Comparison of ENCODE assay signal across 8 cellular contexts in genomic region chr13:48094404-48094780, GRCh38. TPM values are rescaled to one million over a fixed set of nuclear protein-coding genes. Genes with fewer than 3 reads are reported as not detected.
DNase-seq lines count a peak whose midpoint lies in the region; ATAC-seq and TF ChIP-seq lines count a peak whose summit lies in the region.

No MANE protein-coding gene starts in this region.

- H3K4me3 Mint-ChIP-seq in activated CD4-positive, alpha-beta memory T cell treated with anti-CD3 and anti-CD28 coated beads for 36 hours, result peak overlapping the region; percentile 97
- H3K4me3 Mint-ChIP-seq in glutamatergic neuron (ENCODE audit: unreplicated experiment), result peak overlapping the region; percentile 94

- H3K36me3 ChIP-seq in trophoblast cell (ENCODE audit: control insufficient read depth in 1 of 2, insufficient read depth in 2 of 2, low read length in 2 of 2), result peaks cover 0 to 2% of the 10 kb centered on the region in 2 experiments

- H2BK12ac ChIP-seq in trophoblast cell (ENCODE audit: low read length), result no peak overlapping the region

- DNase-seq in activated CD4-positive, alpha-beta memory T cell treated with anti-CD3 and anti-CD28 coated beads for 36 hours, result peak; percentile 15
- DNase-seq in glutamatergic neuron, result no peak
- peak in 1 of 2 donors; percentile 21 for DNase-seq in trophoblast cell
- no peak for DNase-seq in activated gamma-delta T cell treated with Interleukin-2 at 50 U/mL for 16 hours
- DNase-seq in D341Med (ENCODE audit: low spot score), result no peak
- DNase-seq in DMS153 (lab: John Stamatoyannopoulos, UW), result no peak

- H4K91ac ChIP-seq in trophoblast cell (ENCODE audit: low read depth, low read length), result peak overlapping the region; percentile 90

- peaks cover 1% of the 10 kb centered on the region for H3K27me3 Mint-ChIP-seq in activated CD4-positive, alpha-beta memory T cell treated with anti-CD3 and anti-CD28 coated beads for 36 hours
- H3K27me3 Mint-ChIP-seq in glutamatergic neuron (ENCODE audit: unreplicated experiment), result peaks cover 4% of the 10 kb centered on the region

- peak overlapping the region; percentile 72 for H4K8ac ChIP-seq in trophoblast cell (ENCODE audit: low read depth, low read length)

- no peaks in the 10 kb centered on the region for H3K27me3 ChIP-seq in trophoblast cell (ENCODE audit: insufficient read depth, low read length)

- peak overlapping the region; percentile 94 for H3K4ac ChIP-seq in trophoblast cell (ENCODE audit: low read depth, low read length)

- H3K4me1 Mint-ChIP-seq in activated CD4-positive, alpha-beta memory T cell treated with anti-CD3 and anti-CD28 coated beads for 36 hours (ENCODE audit: low read depth), result peaks cover 41% of the 10 kb centered on the region
- H3K4me1 Mint-ChIP-seq in glutamatergic neuron (ENCODE audit: low read depth, unreplicated experiment), result peaks cover 20% of the 10 kb centered on the region

- H3K27ac Mint-ChIP-seq in activated CD4-positive, alpha-beta memory T cell treated with anti-CD3 and anti-CD28 coated beads for 36 hours, result peak overlapping the region; percentile 86
- H3K27ac Mint-ChIP-seq in glutamatergic neuron (ENCODE audit: unreplicated experiment), result peak overlapping the region; percentile 92

- CTCF ChIA-PET in activated CD4-positive, alpha-beta memory T cell treated with anti-CD3 and anti-CD28 coated beads for 36 hours (lab: Charles Lee), result interaction anchor here (0.6 to 2.3 kb wide), 34 partner anchors 9 to 1482 kb away, joined by 3 to 30 read pairs (median 4); partner anchors contain the start of genes CAB39L, ITM2B, NUDT15 and SETDB2

- peaks cover 12% of the 10 kb centered on the region for H3K79me2 ChIP-seq in trophoblast cell (ENCODE audit: control insufficient read depth, insufficient read depth, low read length, poor library complexity)

- TF ChIP-seq CTCF in glutamatergic neuron (IDR thresholded peaks at IDR 0.05; ENCODE audit: partially characterized antibody, unreplicated experiment), result no peak

- peak overlapping the region; percentile 0 for H2AK5ac ChIP-seq in trophoblast cell (ENCODE audit: low read length)

- ATAC-seq in GM18867 (IDR thresholded peaks at IDR 0.05; ENCODE audit: unreplicated experiment) (peak; percentile 8), HG03039 (IDR thresholded peaks at IDR 0.05; ENCODE audit: unreplicated experiment) (peak; percentile 14)

- H3K14ac ChIP-seq in trophoblast cell (ENCODE audit: low read length), result peak overlapping the region; percentile 62

- POLR2A ChIA-PET in activated CD4-positive, alpha-beta memory T cell treated with anti-CD3 and anti-CD28 coated beads for 36 hours (lab: Charles Lee), result interaction anchor here (1.1 to 2.4 kb wide), 6 partner anchors 47 to 210 kb away, joined by 3 to 12 read pairs (median 4); partner anchors contain the start of genes ITM2B, NUDT15 and RB1

- peak overlapping the region; percentile 9 for H3K18ac ChIP-seq in trophoblast cell (ENCODE audit: low read length)

- H3K9me3 ChIP-seq in trophoblast cell (ENCODE audit: insufficient read depth, low read depth, low read length), result peaks cover 2% of the 10 kb centered on the region

- H2AFZ ChIP-seq in trophoblast cell (ENCODE audit: insufficient read depth, low read length, poor library complexity), result peak overlapping the region; percentile 12

- peaks cover 0 to 8% of the 10 kb centered on the region in 2 experiments for H3K4me1 ChIP-seq in trophoblast cell (ENCODE audit: control insufficient read depth in 1 of 2, insufficient read depth in 2 of 2, low read length in 2 of 2)

- peak overlapping the region; percentile 67 for H2BK120ac ChIP-seq in trophoblast cell (ENCODE audit: insufficient read depth, low read length, poor library complexity)

- peak overlapping the region; percentile 90 for H3K4me2 ChIP-seq in trophoblast cell (ENCODE audit: low read length)

- H2BK5ac ChIP-seq in trophoblast cell (ENCODE audit: low read depth, low read length, poor library complexity), result peak overlapping the region; percentile 2

- intact Hi-C loops in activated CD4-positive, alpha-beta memory T cell treated with anti-CD3 and anti-CD28 coated beads for 36 hours (cut with micrococcal nuclease), result no loop called here

- peaks cover 3% of the 10 kb centered on the region for H3K79me1 ChIP-seq in trophoblast cell (ENCODE audit: low read length)

- no CpG with 5 or more reads among the region's 14 CpGs for WGBS in trophoblast cell (ENCODE audit: extremely low coverage, insufficient coverage, insufficient read length)

- H3K9ac ChIP-seq in trophoblast cell (ENCODE audit: low read length), result peak overlapping the region; percentile 93

- no peak overlapping the region for H3K27ac ChIP-seq in trophoblast cell (ENCODE audit: low read depth, low read length)

- no peak overlapping the region for H3K23ac ChIP-seq in trophoblast cell (ENCODE audit: low read length)

- H3K9me3 Mint-ChIP-seq in activated CD4-positive, alpha-beta memory T cell treated with anti-CD3 and anti-CD28 coated beads for 36 hours, result no peaks in the 10 kb centered on the region
- H3K9me3 Mint-ChIP-seq in glutamatergic neuron (ENCODE audit: unreplicated experiment), result peaks cover 10% of the 10 kb centered on the region

- peak overlapping the region; percentile 95 for H3K4me3 ChIP-seq in trophoblast cell (ENCODE audit: low read depth, low read length)

- no peaks in the 10 kb centered on the region for H3K36me3 Mint-ChIP-seq in activated CD4-positive, alpha-beta memory T cell treated with anti-CD3 and anti-CD28 coated beads for 36 hours
- no peaks in the 10 kb centered on the region for H3K36me3 Mint-ChIP-seq in glutamatergic neuron (ENCODE audit: unreplicated experiment)

- H4K12ac ChIP-seq in trophoblast cell (ENCODE audit: low read depth, low read length), result peak overlapping the region; percentile 64

RNA-seq across cellular contexts. Expression of gene MED4, which starts 0.5 kb away (rescaled TPM):
- 10 to 100 TPM; 49.3 to 53.0 TPM for total RNA-seq in activated CD4-positive, alpha-beta memory T cell treated with anti-CD3 and anti-CD28 coated beads for 36 hours
- total RNA-seq in glutamatergic neuron (ENCODE audit: unreplicated experiment), result 57.1 TPM
- 35.3 and 35.8 TPM in 2 replicates for polyA plus RNA-seq in trophoblast cell (2013)

RNA-seq across cellular contexts. Expression of gene NUDT15, which starts 56.9 kb away (rescaled TPM):
- total RNA-seq in activated CD4-positive, alpha-beta memory T cell treated with anti-CD3 and anti-CD28 coated beads for 36 hours, result 10 to 100 TPM; 18.5 to 19.2 TPM
- 13.7 TPM for total RNA-seq in glutamatergic neuron (ENCODE audit: unreplicated experiment)
- polyA plus RNA-seq in trophoblast cell (2013), result 18.9 and 19.4 TPM in 2 replicates
